In genomic region chr2:227461878-227462462, GRCh38 we compare ENCODE assay signal across 10 cellular contexts. TPM values are rescaled to one million over a fixed set of nuclear protein-coding genes. Genes with fewer than 3 reads are reported as not detected.
DNase-seq lines count a peak whose midpoint lies in the region; ATAC-seq, FAIRE-seq and TF ChIP-seq lines count a peak whose summit lies in the region.
"Had no signal": no experiment of that assay in that cellular context is flagged by ENCODE, and none has a peak within 500 bp of the region (broad histone marks: within the 10 kb centered on the region; RNA-seq: fewer than 3 reads in every experiment).

No MANE protein-coding gene starts in this region.

- H3K9me1 ChIP-seq in keratinocyte (ENCODE audit: control insufficient read depth, extremely low read depth, insufficient read depth, low read length), result no peaks in the 10 kb centered on the region

- intact Hi-C loops in testis (cut with DNase I; ENCODE audit: low total_unique reads), result no loop called here

- H3K27me3 ChIP-seq in keratinocyte (ENCODE audit: control insufficient read depth, extremely low read depth, insufficient read depth, low read length) (no peaks in the 10 kb centered on the region), testis (no peaks in the 10 kb centered on the region)

- H3K9ac ChIP-seq in keratinocyte (ENCODE audit: control insufficient read depth, extremely low read depth, insufficient read depth, low read length), result no peak overlapping the region

- DNase-seq in keratinocyte (ENCODE audit: low read depth, low spot score), result no peak
- no peak for DNase-seq in testis
- DNase-seq in stimulated activated naive CD4-positive, alpha-beta T cell treated with Interleukin-2 at 50 U/mL for 16 hours (lab: John Stamatoyannopoulos, UW), result no peak
- DNase-seq in GM20000 (ENCODE audit: low spot score), result no peak
- DNase-seq: EL, mesendoderm, NCI-H1048 had no signal

- dilution Hi-C loops in keratinocyte (cut with MboI; ENCODE audit: extremely low pct_ligation_motif_present, low sequenced_read_pairs), result no loop called here

- peaks cover 29% of the 10 kb centered on the region for H3K4me1 ChIP-seq in keratinocyte (ENCODE audit: control insufficient read depth, extremely low read depth, insufficient read depth, low read length)
- peaks cover 3% of the 10 kb centered on the region for H3K4me1 ChIP-seq in testis

- WGBS in testis, 2 donors, result 87 to 91% methylated on average over 4 of the region's 4 CpGs

- H3K4me2 ChIP-seq in keratinocyte (ENCODE audit: control insufficient read depth, extremely low read depth, insufficient read depth, low read depth, low read length), result peak overlapping the region; percentile 17

- H3K36me3 ChIP-seq in keratinocyte (ENCODE audit: control insufficient read depth in 2 of 2, extremely low read depth in 1 of 2, insufficient read depth in 2 of 2, low read length in 2 of 2) (no peaks in the 10 kb centered on the region), testis (ENCODE audit: low read depth, missing control alignments) (no peaks in the 10 kb centered on the region)

- ATAC-seq in GM18873 (IDR thresholded peaks at IDR 0.05; ENCODE audit: low FRiP score, unreplicated experiment) (peak; percentile 9), GM21528 (IDR thresholded peaks at IDR 0.05; ENCODE audit: low FRiP score, unreplicated experiment) (peak; percentile 25), HG03280 (IDR thresholded peaks at IDR 0.05; ENCODE audit: unreplicated experiment) (peak; percentile 26)

- no peaks in the 10 kb centered on the region for H4K20me1 ChIP-seq in keratinocyte (ENCODE audit: control insufficient read depth, extremely low read depth, insufficient read depth, low read length)

- H3K4me3 ChIP-seq in keratinocyte (ENCODE audit: control insufficient read depth in 2 of 3, extremely low read depth in 1 of 3, insufficient read depth in 2 of 3, low read depth in 1 of 3, low read length in 3 of 3) (no peak overlapping the region), testis (no peak overlapping the region)

- TF ChIP-seq CTCF in keratinocyte (optimal IDR thresholded peaks at IDR 0.05 in 1 of 3, IDR thresholded peaks at IDR 0.05 in 1 of 3, conservative IDR thresholded peaks at IDR 0.05 in 1 of 3; ENCODE audit: extremely low read depth in 1 of 3, insufficient read depth in 2 of 3, low read length in 3 of 3), result no peak
- no peak for TF ChIP-seq CTCF in testis (IDR thresholded peaks at IDR 0.05)
- TF ChIP-seq CTCF in GM20000 (IDR thresholded peaks at IDR 0.05; ENCODE audit: extremely low read depth, missing control alignments), result no peak

- FAIRE-seq in keratinocyte (lab: Jason Lieb, UNC), result peak; percentile 60

- H3K9me3 ChIP-seq in keratinocyte (ENCODE audit: control insufficient read depth, low read depth, low read length), result no peaks in the 10 kb centered on the region
- H3K9me3 ChIP-seq in testis, result no peaks in the 10 kb centered on the region

- no peaks in the 10 kb centered on the region for H3K79me2 ChIP-seq in keratinocyte (ENCODE audit: control insufficient read depth, insufficient read depth, low read length)

- H2AFZ ChIP-seq in keratinocyte (ENCODE audit: control insufficient read depth, low read length), result no peak overlapping the region

- no peak for TF ChIP-seq POLR2A in testis (IDR thresholded peaks at IDR 0.05)

- no peak overlapping the region for H3K27ac ChIP-seq in keratinocyte (ENCODE audit: control insufficient read depth, insufficient read depth, low read length)
- H3K27ac ChIP-seq in testis, result no peak overlapping the region

RNA-seq across cellular contexts. Expression of gene AGFG1, which starts 10.0 kb away (rescaled TPM):
- polyA plus RNA-seq in keratinocyte, result 111 to 125 TPM (median 111 TPM) in 3 replicates
- 34.8 TPM for polyA plus RNA-seq in keratinocyte (2011; ENCODE audit: low read depth)
- polyA plus RNA-seq in keratinocyte (2011; cell fraction: cytosol; rRNA removed), result 77.3 and 156 TPM in 2 replicates
- polyA plus RNA-seq in keratinocyte (2011; cell fraction: nucleus; rRNA removed), result 67.4 and 76.8 TPM in 2 replicates
- polyA plus RNA-seq in keratinocyte (2012; ENCODE audit: low replicate concordance), result 63.9 and 75.2 TPM in 2 replicates
- 170 to 251 TPM (median 221 TPM) in 3 replicates for polyA minus RNA-seq in keratinocyte
- 108 TPM for polyA minus RNA-seq in keratinocyte (2011; cell fraction: cytosol; rRNA and poly(A)+ RNA removed)
- polyA minus RNA-seq in keratinocyte (2011; cell fraction: nucleus; rRNA and poly(A)+ RNA removed), result 60.2 and 123 TPM in 2 replicates
- 100 to 1,000 TPM; 126 to 135 TPM for total RNA-seq in testis
- polyA plus RNA-seq in testis (ENCODE audit: insufficient read depth, low read depth, low replicate concordance), result 192 TPM
